Comparison of ENCODE assay signal across 3 cellular contexts in the genomic region with DNA sequence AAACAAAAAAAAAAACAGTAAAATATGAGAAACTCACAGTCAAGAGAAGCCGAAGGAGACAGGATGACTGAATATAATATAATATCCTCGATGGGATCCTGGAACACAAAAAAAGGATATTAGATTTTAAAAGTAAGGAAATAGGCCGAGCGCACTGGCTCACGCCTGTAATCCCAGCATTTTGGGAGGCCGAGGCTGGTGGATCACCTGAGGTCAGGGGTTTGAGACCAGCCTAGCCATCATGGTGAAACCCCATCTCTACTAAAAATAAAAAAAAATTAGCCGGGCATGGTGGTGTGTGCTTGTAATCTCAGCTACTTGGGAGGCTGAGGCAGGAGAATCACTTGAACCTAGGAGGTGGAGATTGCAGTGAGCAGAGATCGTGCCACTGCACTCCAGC. TPM values are rescaled to one million over a fixed set of nuclear protein-coding genes. Genes with fewer than 3 reads are reported as not detected.
"Had no signal": no experiment of that assay in that cellular context is flagged by ENCODE, and none has a peak within 500 bp of the region (broad histone marks: within the 10 kb centered on the region; RNA-seq: fewer than 3 reads in every experiment).

A gene with protein sequence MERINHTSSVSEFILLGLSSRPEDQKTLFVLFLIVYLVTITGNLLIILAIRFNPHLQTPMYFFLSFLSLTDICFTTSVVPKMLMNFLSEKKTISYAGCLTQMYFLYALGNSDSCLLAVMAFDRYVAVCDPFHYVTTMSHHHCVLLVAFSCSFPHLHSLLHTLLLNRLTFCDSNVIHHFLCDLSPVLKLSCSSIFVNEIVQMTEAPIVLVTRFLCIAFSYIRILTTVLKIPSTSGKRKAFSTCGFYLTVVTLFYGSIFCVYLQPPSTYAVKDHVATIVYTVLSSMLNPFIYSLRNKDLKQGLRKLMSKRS (minus strand): TSS at position 101 of the 400 bp plus-strand sequence. CDS start 14,907 bp downstream, outside the sequence.

RNA-seq across cellular contexts. Expression of the gene that starts here (rescaled TPM):
- total RNA-seq: LHCN-M2, M059J, MCF 10A had no signal
